ENCODE assay signal across 15 cellular contexts in the genomic region with DNA sequence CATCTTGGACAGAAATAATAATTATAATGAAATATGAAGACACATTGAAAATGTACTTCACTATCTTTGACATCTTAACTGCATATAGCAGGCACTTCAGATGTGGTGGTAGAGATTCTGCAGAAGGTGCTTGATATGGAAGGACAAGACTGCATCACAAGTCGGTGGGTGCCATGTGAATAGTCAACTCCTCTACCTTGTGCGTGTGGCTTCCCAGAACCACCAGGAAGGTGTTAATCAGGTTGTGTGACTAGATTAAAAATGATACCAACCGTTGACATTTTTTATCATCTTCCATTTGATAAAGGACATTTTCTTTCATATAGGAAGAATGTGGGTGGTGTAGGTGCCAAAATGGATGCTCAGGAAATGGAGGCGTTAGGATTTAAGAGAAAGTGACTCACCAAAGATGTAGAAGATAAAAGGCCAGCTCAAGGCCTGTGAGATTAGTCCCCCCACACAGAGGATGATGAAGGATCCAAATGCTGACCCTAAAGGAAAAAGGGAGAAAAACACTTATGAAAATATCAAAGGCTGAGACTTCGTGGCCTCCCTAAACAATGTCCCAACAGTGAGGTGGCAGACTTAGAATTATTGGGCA. TPM values are rescaled to one million over a fixed set of nuclear protein-coding genes. Genes with fewer than 3 reads are reported as not detected.
"Had no signal": no experiment of that assay in that cellular context is flagged by ENCODE, and none has a peak within 500 bp of the region (broad histone marks: within the 10 kb centered on the region; RNA-seq: fewer than 3 reads in every experiment).

No MANE protein-coding gene starts in this region.

- H3K27ac Mint-ChIP-seq: naive thymus-derived CD4-positive, alpha-beta T cell; T-helper 17 cell had no signal

- ATAC-seq: heart left ventricle; naive thymus-derived CD4-positive, alpha-beta T cell; T-helper 17 cell had no signal

- H3K4me3 Mint-ChIP-seq: naive thymus-derived CD4-positive, alpha-beta T cell; T-helper 17 cell had no signal

- DNase-seq: caudate nucleus; colonic mucosa; foreskin melanocyte; heart left ventricle; naive thymus-derived CD4-positive, alpha-beta T cell; retina; Right ventricle myocardium superior; SK-N-SH; stimulated activated naive CD4-positive, alpha-beta T cell treated with Interleukin-2 at 50 U/mL for 16 hours; T-helper 17 cell had no signal

RNA-seq across cellular contexts. Expression of gene SLC17A2, which starts 12.3 kb away (rescaled TPM):
- total RNA-seq: colonic mucosa, endothelial cell of umbilical vein, heart left ventricle, lung microvascular endothelial cell, mononuclear cell, Right ventricle myocardium superior, T-helper 17 cell, thoracic aorta, ureter had no signal

RNA-seq across cellular contexts. Expression of gene SLC17A3, which starts 44.1 kb away (rescaled TPM):
- total RNA-seq: colonic mucosa, endothelial cell of umbilical vein, heart left ventricle, lung microvascular endothelial cell, Right ventricle myocardium superior, ureter had no signal
